ENCODE assay signal across 16 cellular contexts in the genomic region with DNA sequence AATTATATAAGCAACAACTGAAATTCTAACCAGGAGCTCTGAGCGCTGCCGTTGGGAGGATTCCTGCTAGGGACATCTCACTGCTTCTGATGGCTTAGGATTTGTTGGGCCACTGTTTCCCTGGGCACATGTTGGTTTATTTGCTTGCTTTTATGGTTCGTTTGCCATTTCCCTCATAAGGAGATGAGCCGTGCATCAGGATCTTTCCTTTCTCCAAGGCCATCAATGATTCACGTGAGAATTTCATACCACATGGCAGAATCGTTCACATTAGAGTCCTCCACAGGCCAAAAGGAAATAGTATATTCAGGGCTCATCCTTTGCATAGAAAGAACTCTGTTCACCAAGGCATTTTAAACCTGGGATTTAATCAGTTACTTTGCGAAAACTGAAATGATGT.
DNase-seq lines count a peak whose midpoint lies in the region; ATAC-seq and TF ChIP-seq lines count a peak whose summit lies in the region.
"Had no signal": no experiment of that assay in that cellular context is flagged by ENCODE, and none has a peak within 500 bp of the region (broad histone marks: within the 10 kb centered on the region; RNA-seq: fewer than 3 reads in every experiment).

No MANE protein-coding gene starts in this region.

- DNase-seq in EL (peak; percentile 51), Panc1 (ENCODE audit: low read depth, low spot score) (no peak), esophagus squamous epithelium (lab: John Stamatoyannopoulos, UW) (no peak), trophoblast cell (no peak), immature natural killer cell (no peak), NCI-H1930 (lab: John Stamatoyannopoulos, UW) (no peak)
- DNase-seq: activated CD8-positive, alpha-beta memory T cell treated with anti-CD3 and anti-CD28 coated beads, Interleukin-2, amount 50 U/mL, for 48 hours; colonic mucosa; Karpas-422; NCI-H2029; NCI-H774; stimulated activated naive CD4-positive, alpha-beta T cell treated with Interleukin-2 at 50 U/mL for 16 hours had no signal

- peak overlapping the region; percentile 27 for H4K91ac ChIP-seq in trophoblast cell (ENCODE audit: low read depth, low read length)

- H2BK12ac ChIP-seq in trophoblast cell (ENCODE audit: low read length): peak overlapping the region; percentile 80

- H3K27ac Mint-ChIP-seq in immature natural killer cell: no peak overlapping the region
- H3K27ac Mint-ChIP-seq: activated naive CD8-positive, alpha-beta T cell had no signal

- intact Hi-C loops in Panc1 (cut with micrococcal nuclease; ENCODE audit: unreplicated experiment) (no loop called here), esophagus squamous epithelium (cut with DNase I) (no loop called here)

- no peak overlapping the region for H3K18ac ChIP-seq in trophoblast cell (ENCODE audit: low read length)

- no peak overlapping the region for H3K4me3 Mint-ChIP-seq in immature natural killer cell
- H3K4me3 Mint-ChIP-seq: activated naive CD8-positive, alpha-beta T cell had no signal

- POLR2A ChIA-PET in Panc1 (lab: Charles Lee): no interaction called here

- H3K4me1 Mint-ChIP-seq in immature natural killer cell: no peaks in the 10 kb centered on the region

- H3K36me3 ChIP-seq in Panc1 (ENCODE audit: control insufficient read depth, insufficient read depth, low read length): no peaks in the 10 kb centered on the region
- H3K36me3 ChIP-seq in esophagus squamous epithelium: no peaks in the 10 kb centered on the region
- no peaks in the 10 kb centered on the region for H3K36me3 ChIP-seq in trophoblast cell (ENCODE audit: control insufficient read depth in 1 of 2, insufficient read depth in 2 of 2, low read length in 2 of 2)
- H3K36me3 ChIP-seq: BLaER1 treated with 17β-estradiol and CSF1 and Interleukin-3, amounts not matched to agents 10 nM and 100 nM; colonic mucosa had no signal

- H3K4me3 ChIP-seq in Panc1 (ENCODE audit: low read depth in 2 of 2, low read length in 2 of 2) (no peak overlapping the region), esophagus squamous epithelium (no peak overlapping the region), trophoblast cell (ENCODE audit: low read depth, low read length) (no peak overlapping the region)
- H3K4me3 ChIP-seq: BLaER1 treated with 17β-estradiol and CSF1 and Interleukin-3, amounts not matched to agents 10 nM and 100 nM; colonic mucosa had no signal

- in situ Hi-C loops in Panc1 (cut with HindIII; ENCODE audit: low pct_unique_long_range_greater_than_20kb, low sequenced_read_pairs): no loop called here

- no peak for TF ChIP-seq POLR2A in esophagus squamous epithelium (IDR thresholded peaks at IDR 0.05)

- H4K8ac ChIP-seq in trophoblast cell (ENCODE audit: low read depth, low read length): no peak overlapping the region

- no peak overlapping the region for H4K12ac ChIP-seq in trophoblast cell (ENCODE audit: low read depth, low read length)

- no peak overlapping the region for H3K4me2 ChIP-seq in trophoblast cell (ENCODE audit: low read length)

- H3K4ac ChIP-seq in trophoblast cell (ENCODE audit: low read depth, low read length): no peak overlapping the region

- H3K23ac ChIP-seq in trophoblast cell (ENCODE audit: low read length): no peak overlapping the region

- CTCF ChIA-PET in Panc1 (lab: Charles Lee): no interaction called here

- H2AFZ ChIP-seq in trophoblast cell (ENCODE audit: insufficient read depth, low read length, poor library complexity): no peak overlapping the region

- H3K27me3 ChIP-seq in Panc1 (ENCODE audit: control insufficient read depth, insufficient read depth, low read length): no peaks in the 10 kb centered on the region
- H3K27me3 ChIP-seq in esophagus squamous epithelium: peaks cover 0 to 6% (median 0%) of the 10 kb centered on the region in 4 donors
- H3K27me3 ChIP-seq in trophoblast cell (ENCODE audit: insufficient read depth, low read length): no peaks in the 10 kb centered on the region
- H3K27me3 ChIP-seq: BLaER1 treated with 17β-estradiol and CSF1 and Interleukin-3, amounts not matched to agents 10 nM and 100 nM; colonic mucosa had no signal

- no peak for ATAC-seq in Panc1
- ATAC-seq in HG03432 (IDR thresholded peaks at IDR 0.05; ENCODE audit: unreplicated experiment): no peak
- ATAC-seq in GM21528 (IDR thresholded peaks at IDR 0.05; ENCODE audit: low FRiP score, unreplicated experiment): no peak

- H3K4me1 ChIP-seq in Panc1 (ENCODE audit: control insufficient read depth, insufficient read depth, low read length) (peaks cover 9% of the 10 kb centered on the region; the same call in 1 of the 2 replicates), esophagus squamous epithelium (no peaks in the 10 kb centered on the region), trophoblast cell (ENCODE audit: control insufficient read depth in 1 of 2, insufficient read depth in 2 of 2, low read length in 2 of 2) (peaks cover 8 to 10% of the 10 kb centered on the region in 2 experiments)
- H3K4me1 ChIP-seq: colonic mucosa had no signal

- no peak overlapping the region for H2BK5ac ChIP-seq in trophoblast cell (ENCODE audit: low read depth, low read length, poor library complexity)

- H2AK5ac ChIP-seq in trophoblast cell (ENCODE audit: low read length): peak overlapping the region; percentile 59

- no peaks in the 10 kb centered on the region for H3K79me2 ChIP-seq in trophoblast cell (ENCODE audit: control insufficient read depth, insufficient read depth, low read length, poor library complexity)

- WGBS in esophagus squamous epithelium, 2 donors: 78 to 86% methylated on average over 7 of the region's 7 CpGs
- no CpG with 5 or more reads among the region's 7 CpGs for WGBS in trophoblast cell (ENCODE audit: extremely low coverage, insufficient coverage, insufficient read length)

- H3K9me3 ChIP-seq in Panc1 (ENCODE audit: control insufficient read depth, insufficient read depth, low read depth, low read length) (no peaks in the 10 kb centered on the region; the same call in 1 of the 2 replicates), esophagus squamous epithelium (no peaks in the 10 kb centered on the region), trophoblast cell (ENCODE audit: insufficient read depth, low read depth, low read length) (no peaks in the 10 kb centered on the region)
- H3K9me3 ChIP-seq: colonic mucosa had no signal

- no peak overlapping the region for H3K9ac ChIP-seq in trophoblast cell (ENCODE audit: low read length)
- H3K9ac ChIP-seq: BLaER1 treated with 17β-estradiol and CSF1 and Interleukin-3, amounts not matched to agents 10 nM and 100 nM had no signal

- no TSS peak for BruUV-seq in Panc1 (replicated peaks; lab: Mats Ljungman, UMichigan)

- peak overlapping the region; percentile 40; the same call in 1 of the 2 replicates for H3K27ac ChIP-seq in Panc1 (ENCODE audit: low read length)
- peak overlapping the region in 3 of 4 donors; percentile 6 to 36 (median 31) for H3K27ac ChIP-seq in esophagus squamous epithelium
- H3K27ac ChIP-seq in trophoblast cell (ENCODE audit: low read depth, low read length): no peak overlapping the region
- H3K27ac ChIP-seq: BLaER1 treated with 17β-estradiol and CSF1 and Interleukin-3, amounts not matched to agents 10 nM and 100 nM; colonic mucosa had no signal

- TF ChIP-seq CTCF in Panc1 (IDR thresholded peaks at IDR 0.05) (no peak), esophagus squamous epithelium (IDR thresholded peaks at IDR 0.05) (no peak)

- no peaks in the 10 kb centered on the region for H3K27me3 Mint-ChIP-seq in immature natural killer cell (ENCODE audit: low read depth in 3 of 3)
- H3K27me3 Mint-ChIP-seq: activated naive CD8-positive, alpha-beta T cell had no signal

- peaks cover 9% of the 10 kb centered on the region for H3K79me1 ChIP-seq in trophoblast cell (ENCODE audit: low read length)

- H3K36me3 Mint-ChIP-seq in immature natural killer cell: no peaks in the 10 kb centered on the region
- H3K36me3 Mint-ChIP-seq: activated naive CD8-positive, alpha-beta T cell had no signal

- no peaks in the 10 kb centered on the region for H3K9me3 Mint-ChIP-seq in immature natural killer cell

- H3K14ac ChIP-seq in trophoblast cell (ENCODE audit: low read length): no peak overlapping the region

- no peak overlapping the region for H2BK120ac ChIP-seq in trophoblast cell (ENCODE audit: insufficient read depth, low read length, poor library complexity)
